22 cellular contexts compared by ENCODE assay signal in the genomic region with DNA sequence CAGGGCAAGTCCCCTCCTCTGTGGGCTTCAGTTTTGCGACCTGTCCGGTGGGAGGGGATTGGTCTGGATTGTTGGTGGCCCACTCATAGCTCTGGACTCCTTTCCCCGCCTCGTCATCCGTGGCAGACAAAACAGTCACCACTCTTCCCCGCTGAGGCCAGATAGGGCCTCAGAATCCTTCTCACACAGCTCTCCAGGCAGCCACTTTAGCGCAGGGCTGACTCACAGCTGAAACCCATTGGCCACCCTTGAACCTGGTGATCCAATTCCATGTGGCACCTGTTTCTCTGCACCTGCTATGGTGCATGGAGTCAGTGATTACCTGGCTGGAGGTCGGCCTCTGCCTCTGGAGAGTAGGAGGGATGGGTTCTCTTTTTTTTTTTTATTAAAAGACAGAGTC. TPM values are rescaled to one million over a fixed set of nuclear protein-coding genes. Genes with fewer than 3 reads are reported as not detected.
DNase-seq lines count a peak whose midpoint lies in the region; ATAC-seq, FAIRE-seq and TF ChIP-seq lines count a peak whose summit lies in the region.
"Had no signal": no experiment of that assay in that cellular context is flagged by ENCODE, and none has a peak within 500 bp of the region (broad histone marks: within the 10 kb centered on the region; RNA-seq: fewer than 3 reads in every experiment).

No MANE protein-coding gene starts in this region.

- ATAC-seq in HG03520 (IDR thresholded peaks at IDR 0.05; ENCODE audit: unreplicated experiment): no peak
- ATAC-seq: psoas muscle had no signal

- H3K4me2 ChIP-seq in BLaER1: no peak overlapping the region

- DNase-seq in H54 (ENCODE audit: insufficient read length, low spot score) (peak; percentile 94), NCI-H345 (lab: John Stamatoyannopoulos, UW) (peak; percentile 64), bronchial epithelial cell (ENCODE audit: low read depth) (peak; percentile 12), NCI-H1694 treated with DMSO at 0.1 percent for 48 hours (lab: John Stamatoyannopoulos, UW) (no peak), islet precursor cell (no peak)
- DNase-seq in stimulated activated naive CD4-positive, alpha-beta T cell (lab: John Stamatoyannopoulos, UW): no peak
- DNase-seq: activated CD4-positive, alpha-beta memory T cell treated with anti-CD3 and anti-CD28 coated beads for 36 hours; activated gamma-delta T cell treated with Interleukin-2 at 50 U/mL for 16 hours; amniotic stem cell; CD4-positive, alpha-beta memory T cell; central memory CD4-positive, alpha-beta T cell; dorsolateral prefrontal cortex; immature natural killer cell; KG1; NCI-H2171 treated with DMSO at 0.1 percent for 48 hours; psoas muscle; stimulated activated CD4-positive, alpha-beta T cell treated with anti-CD3 and anti-CD28 coated beads, Interleukin-2, amount 100 ng/mL, for 48 hours; transverse colon had no signal

- H3K9me3 ChIP-seq in BLaER1: no peaks in the 10 kb centered on the region
- H3K9me3 ChIP-seq: psoas muscle, transverse colon had no signal

- H4K20me1 ChIP-seq in BLaER1: no peaks in the 10 kb centered on the region

- peak overlapping the region; percentile 14; the same call in 1 of the 2 replicates for H3K27ac ChIP-seq in BLaER1
- H3K27ac ChIP-seq: dorsolateral prefrontal cortex, psoas muscle, SK-N-MC, transverse colon had no signal

- H3K36me3 ChIP-seq in BLaER1 (no peaks in the 10 kb centered on the region), bronchial epithelial cell (ENCODE audit: control insufficient read depth, insufficient read depth, low read length) (no peaks in the 10 kb centered on the region)
- H3K36me3 ChIP-seq: transverse colon had no signal

- no peak for TF ChIP-seq CTCF in bronchial epithelial cell (IDR thresholded peaks at IDR 0.05; ENCODE audit: insufficient read depth, low read length, severe bottlenecking)

- peaks cover 61% of the 10 kb centered on the region for H3K4me1 ChIP-seq in BLaER1
- H3K4me1 ChIP-seq: psoas muscle, transverse colon had no signal

- H3K27me3 ChIP-seq in BLaER1: no peaks in the 10 kb centered on the region
- H3K27me3 ChIP-seq in bronchial epithelial cell (ENCODE audit: control insufficient read depth, insufficient read depth, low read length): peaks cover 3% of the 10 kb centered on the region
- H3K27me3 ChIP-seq: dorsolateral prefrontal cortex, transverse colon had no signal

- FAIRE-seq in H54 (lab: Jason Lieb, UNC): peak; percentile 82
- FAIRE-seq in bronchial epithelial cell (lab: Jason Lieb, UNC): no peak

- no peak for TF ChIP-seq POLR2A in H54 (IDR thresholded peaks at IDR 0.05; ENCODE audit: low read depth, low read length)

- H3K4me3 ChIP-seq in BLaER1 (no peak overlapping the region), bronchial epithelial cell (ENCODE audit: low read depth, low read length) (no peak overlapping the region)
- H3K4me3 ChIP-seq: dorsolateral prefrontal cortex, psoas muscle, SK-N-MC, transverse colon had no signal

- H3K9ac ChIP-seq in BLaER1: no peak overlapping the region

RNA-seq across cellular contexts. Expression of a gene that starts 15.8 kb away (rescaled TPM):
- 5.5 and 9.2 TPM in 2 replicates for total RNA-seq in bronchial epithelial cell

RNA-seq across cellular contexts. Expression of a gene that starts 21.8 kb away (rescaled TPM):
- 0.53 and 1.0 TPM in 2 replicates for total RNA-seq in bronchial epithelial cell
- total RNA-seq: RPMI7951 had no signal

RNA-seq across cellular contexts. Expression of a gene that starts 26.2 kb away (rescaled TPM):
- 13.7 and 15.5 TPM in 2 replicates for total RNA-seq in bronchial epithelial cell

RNA-seq across cellular contexts. Expression of a gene that starts 34.9 kb away (rescaled TPM):
- 2.6 and 2.9 TPM in 2 replicates for total RNA-seq in bronchial epithelial cell

Comparison
In these comparisons a context has a peak if more than half of its experiments do, and no peak if none do; other contexts are left out.
1. DNase-seq: peak in H54 (single experiment), NCI-H345 (single experiment) and bronchial epithelial cell (single experiment); none in NCI-H1694 treated with DMSO at 0.1 percent for 48 hours (single experiment), stimulated activated naive CD4-positive, alpha-beta T cell (0 of 6) and islet precursor cell (single experiment).